11 cellular contexts compared by ENCODE assay signal in the genomic region with DNA sequence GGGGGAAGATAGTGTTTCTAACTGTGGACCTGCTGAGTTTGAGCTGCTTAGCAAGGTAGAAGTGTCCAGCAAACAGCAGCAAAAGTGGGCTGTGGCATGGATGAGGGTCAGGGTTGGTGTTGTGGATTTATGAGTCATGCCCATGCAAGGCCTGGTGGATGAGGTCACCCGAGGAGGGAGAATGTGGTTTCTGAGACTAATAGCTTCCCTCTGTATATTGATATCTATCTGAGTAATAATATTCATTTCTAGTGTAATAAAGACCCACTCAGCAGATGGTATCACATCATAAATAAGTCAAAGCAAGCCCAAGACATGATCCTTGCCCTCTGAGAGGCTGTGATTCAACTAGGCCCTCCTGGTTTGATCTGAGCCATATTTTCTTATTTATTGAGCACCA.
DNase-seq lines count a peak whose midpoint lies in the region; ATAC-seq and TF ChIP-seq lines count a peak whose summit lies in the region.
"Had no signal": no experiment of that assay in that cellular context is flagged by ENCODE, and none has a peak within 500 bp of the region (broad histone marks: within the 10 kb centered on the region; RNA-seq: fewer than 3 reads in every experiment).

No MANE protein-coding gene starts in this region.

- H3K9me3 ChIP-seq in right cardiac atrium (ENCODE audit: control insufficient read depth, low read length) = no peaks in the 10 kb centered on the region
- H3K9me3 ChIP-seq in heart right ventricle = no peaks in the 10 kb centered on the region
- no peaks in the 10 kb centered on the region for H3K9me3 ChIP-seq in PC-3 (ENCODE audit: low read length)
- H3K9me3 ChIP-seq in fibroblast of lung (ENCODE audit: control insufficient read depth, insufficient read depth, low read depth, low read length) = no peaks in the 10 kb centered on the region
- no peaks in the 10 kb centered on the region for H3K9me3 ChIP-seq in upper lobe of right lung

- WGBS in right cardiac atrium = 66% methylated on average over 1 of the region's 1 CpG
- WGBS in heart right ventricle, 2 donors = 52 to 81% methylated on average over 1 of the region's 1 CpG

- peak in 2 of 3 donors; percentile 25 to 30 for DNase-seq in right cardiac atrium
- no peak for DNase-seq in heart right ventricle
- peak; percentile 71 for DNase-seq in PC-3
- DNase-seq in fibroblast of lung (ENCODE audit: low read depth in 2 of 2) = peak; percentile 96 to 97
- no peak for DNase-seq in upper lobe of right lung
- no peak for DNase-seq in DMS114 treated with DMSO at 0.1 percent for 48 hours (lab: John Stamatoyannopoulos, UW; ENCODE audit: unreplicated experiment)
- no peak for DNase-seq in hippocampal formation (lab: John Stamatoyannopoulos, UW)
- no peak for DNase-seq in stimulated activated CD4-positive, alpha-beta T cell treated with anti-CD3 and anti-CD28 coated beads, Interleukin-4, amount 100 ng/mL, for 4 hours
- DNase-seq: activated CD4-positive, alpha-beta T cell treated with anti-CD3 and anti-CD28 coated beads for 1 hour; effector memory CD4-positive, alpha-beta T cell; naive thymus-derived CD4-positive, alpha-beta T cell had no signal

- no peak overlapping the region for H2AFZ ChIP-seq in PC-3 (ENCODE audit: low read length)
- no peak overlapping the region for H2AFZ ChIP-seq in fibroblast of lung (ENCODE audit: low read length)

- CTCF ChIA-PET in PC-3 (lab: Charles Lee) = no interaction called here

- H3K27me3 ChIP-seq in right cardiac atrium (ENCODE audit: control insufficient read depth, insufficient read depth) (no peaks in the 10 kb centered on the region), heart right ventricle (no peaks in the 10 kb centered on the region), PC-3 (ENCODE audit: low read length) (peaks cover 2% of the 10 kb centered on the region; the same call in 1 of the 2 replicates), fibroblast of lung (ENCODE audit: control insufficient read depth, insufficient read depth, low read length) (no peaks in the 10 kb centered on the region), upper lobe of right lung (no peaks in the 10 kb centered on the region)

- H3K9ac ChIP-seq in PC-3 (ENCODE audit: low read length) (no peak overlapping the region), fibroblast of lung (ENCODE audit: insufficient read depth, low read length) (no peak overlapping the region)

- POLR2A ChIA-PET in PC-3 (lab: Charles Lee; ENCODE audit: unreplicated experiment) = interaction anchor here (0.6 kb wide), 1 partner anchor 282 kb away, joined by 8 read pairs; no protein-coding TSS in a partner anchor

- intact Hi-C loops in right cardiac atrium (cut with DNase I) = no loop called here
- intact Hi-C loops in heart right ventricle (cut with DNase I) = no loop called here
- intact Hi-C loops in PC-3 (cut with micrococcal nuclease) = no loop called here
- intact Hi-C loops in upper lobe of right lung (cut with DNase I) = no loop called here

- H3K4me2 ChIP-seq in PC-3 (ENCODE audit: low read length) (no peak overlapping the region), fibroblast of lung (ENCODE audit: extremely low read depth, insufficient read depth, low read length) (no peak overlapping the region)

- no peaks in the 10 kb centered on the region for H3K79me2 ChIP-seq in PC-3 (ENCODE audit: low read length)
- no peaks in the 10 kb centered on the region for H3K79me2 ChIP-seq in fibroblast of lung (ENCODE audit: control insufficient read depth, insufficient read depth, low read length)

- no peaks in the 10 kb centered on the region for H3F3A ChIP-seq in PC-3 (ENCODE audit: low read length, unreplicated experiment)

- H4K20me1 ChIP-seq in PC-3 (ENCODE audit: low read length) (no peaks in the 10 kb centered on the region), fibroblast of lung (ENCODE audit: control insufficient read depth, extremely low read depth, insufficient read depth, low read length) (no peaks in the 10 kb centered on the region)

- H3K27ac ChIP-seq in right cardiac atrium (ENCODE audit: low read length) (no peak overlapping the region), heart right ventricle (no peak overlapping the region), PC-3 (ENCODE audit: low read length) (no peak overlapping the region), fibroblast of lung (ENCODE audit: insufficient read depth, low read length) (no peak overlapping the region), upper lobe of right lung (no peak overlapping the region)

- peaks cover 2% of the 10 kb centered on the region for H3K4me1 ChIP-seq in right cardiac atrium (ENCODE audit: control insufficient read depth, insufficient read depth, low read length)
- peaks cover 0 to 12% (median under 1%) of the 10 kb centered on the region in 9 donors for H3K4me1 ChIP-seq in heart right ventricle
- H3K4me1 ChIP-seq in PC-3 (ENCODE audit: insufficient read depth, low read length) = peaks cover 10% of the 10 kb centered on the region; the same call in 1 of the 2 replicates
- peaks cover 2% of the 10 kb centered on the region for H3K4me1 ChIP-seq in fibroblast of lung (ENCODE audit: control insufficient read depth, extremely low read depth, insufficient read depth, low read length)
- H3K4me1 ChIP-seq in upper lobe of right lung = no peaks in the 10 kb centered on the region

- H3K4me3 ChIP-seq in right cardiac atrium (ENCODE audit: low read length) (no peak overlapping the region), heart right ventricle (no peak overlapping the region), PC-3 (ENCODE audit: low read length) (no peak overlapping the region), fibroblast of lung (replicated peaks in 1 of 4; ENCODE audit: control extremely low read depth in 1 of 4, insufficient read depth in 1 of 4, low read depth in 3 of 4, low read length in 4 of 4) (no peak overlapping the region), upper lobe of right lung (no peak overlapping the region)

- no peaks in the 10 kb centered on the region for H3K36me3 ChIP-seq in heart right ventricle
- no peaks in the 10 kb centered on the region for H3K36me3 ChIP-seq in PC-3 (ENCODE audit: low read depth, low read length)
- no peaks in the 10 kb centered on the region for H3K36me3 ChIP-seq in fibroblast of lung (ENCODE audit: control insufficient read depth, insufficient read depth, low read length)
- H3K36me3 ChIP-seq in upper lobe of right lung = no peaks in the 10 kb centered on the region

- no TSS peak for BruUV-seq in PC-3 (replicated peaks; lab: Mats Ljungman, UMichigan)

- peak in 1 of 2 donors; percentile 59 for ATAC-seq in right cardiac atrium
- ATAC-seq in heart right ventricle = no peak
- ATAC-seq in PC-3 = peak; percentile 51
- ATAC-seq in upper lobe of right lung = peak; percentile 64
- ATAC-seq: naive thymus-derived CD4-positive, alpha-beta T cell had no signal

- no peaks in the 10 kb centered on the region for H3K9me2 ChIP-seq in PC-3 (replicated peaks; ENCODE audit: low read length)

- TF ChIP-seq CTCF in heart right ventricle (IDR thresholded peaks at IDR 0.05) (no peak), PC-3 (conservative IDR thresholded peaks at IDR 0.05; ENCODE audit: low read depth, low read length) (no peak), fibroblast of lung (conservative IDR thresholded peaks at IDR 0.05 in 1 of 2, IDR thresholded peaks at IDR 0.05 in 1 of 2; ENCODE audit: low read depth in 1 of 2, low read length in 2 of 2) (no peak), upper lobe of right lung (IDR thresholded peaks at IDR 0.05) (no peak)

Comparison
In these comparisons a context has a peak if more than half of its experiments do, and no peak if none do; other contexts are left out.
1. DNase-seq: peak in right cardiac atrium (2 of 3), PC-3 (single experiment) and fibroblast of lung (2 of 2); none in heart right ventricle (0 of 2), upper lobe of right lung (single experiment), DMS114 treated with DMSO at 0.1 percent for 48 hours (single experiment), hippocampal formation (0 of 2) and stimulated activated CD4-positive, alpha-beta T cell treated with anti-CD3 and anti-CD28 coated beads, Interleukin-4, amount 100 ng/mL, for 4 hours (0 of 2).
2. ATAC-seq: peak in PC-3 (single experiment) and upper lobe of right lung (single experiment); none in heart right ventricle (0 of 8).